21 cellular contexts compared by ENCODE assay signal in the genomic region with DNA sequence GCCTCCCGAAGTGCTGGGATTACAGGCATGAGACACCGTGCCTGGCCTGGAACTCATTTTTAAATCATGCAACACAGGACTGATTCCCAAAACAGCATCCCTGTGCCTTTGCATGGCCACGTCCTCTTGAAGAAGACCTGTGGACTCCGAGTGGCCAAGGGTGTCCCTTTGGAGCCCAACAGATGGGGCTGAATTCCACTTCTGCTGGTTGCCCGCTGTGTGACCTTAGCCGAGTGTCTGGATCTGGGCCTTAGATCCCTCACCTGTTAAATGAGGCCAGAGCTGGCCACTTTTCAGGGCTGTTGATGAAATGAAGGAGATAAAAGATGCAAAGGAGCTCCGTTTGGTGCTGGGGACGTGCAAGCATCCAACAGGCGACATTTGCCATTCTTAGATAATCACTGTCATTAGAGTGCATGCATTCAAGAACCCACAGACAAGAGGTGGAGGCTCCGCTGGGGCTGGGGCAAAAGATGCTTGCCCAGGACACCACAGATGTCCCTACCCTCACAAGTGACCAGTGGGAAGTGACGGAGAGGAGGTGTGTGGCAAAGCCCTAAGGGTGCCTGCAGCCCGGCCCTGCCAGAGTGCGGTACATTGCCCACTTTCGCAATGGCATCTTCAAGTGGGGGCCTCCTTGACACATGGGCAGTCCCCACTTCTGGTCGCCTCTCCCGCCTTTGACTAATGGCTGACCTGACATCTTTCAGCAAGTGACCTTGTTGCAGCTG.
"Had no signal": no experiment of that assay in that cellular context is flagged by ENCODE, and none has a peak within 500 bp of the region (broad histone marks: within the 10 kb centered on the region; RNA-seq: fewer than 3 reads in every experiment).

No MANE protein-coding gene starts in this region.

- H3K9me3 ChIP-seq: adrenal gland, body of pancreas, psoas muscle, testis, uterus had no signal

- H2AFZ ChIP-seq: hepatocyte had no signal

- H3K4me2 ChIP-seq: hepatocyte had no signal

- DNase-seq: activated CD4-positive, alpha-beta T cell treated with anti-CD3 and anti-CD28 coated beads for 1 hour; activated CD8-positive, alpha-beta T cell treated with anti-CD3 and anti-CD28 coated beads for 36 hours; activated naive CD4-positive, alpha-beta T cell treated with anti-CD3 and anti-CD28 coated beads, Interleukin-2, amount 50 U/mL, for 16 hours; activated T-cell treated with anti-CD3 and anti-CD28 coated beads for 4 hours; body of pancreas; cerebellar nuclear complex; dermis blood vessel endothelial cell; endodermal cell; erythroblast; naive thymus-derived CD4-positive, alpha-beta T cell; occipital lobe; psoas muscle; stimulated activated CD4-positive, alpha-beta T cell treated with anti-CD3 and anti-CD28 coated beads, Interleukin-4, amount 100 ng/mL, for 4 hours; stimulated activated naive CD8-positive, alpha-beta T cell treated with anti-CD3 and anti-CD28 coated beads, Interleukin-15, amount 100 ng/mL, for 72 hours; T-helper 9 cell; testis; uterus had no signal

- ATAC-seq: activated CD8-positive, alpha-beta T cell treated with anti-CD3 and anti-CD28 coated beads for 36 hours; activated T-helper 17 cell treated with anti-CD3 and anti-CD28 coated beads, Interleukin-2, amount 50 U/mL, for 72 hours; body of pancreas; naive thymus-derived CD4-positive, alpha-beta T cell; psoas muscle; stimulated activated naive CD8-positive, alpha-beta T cell treated with anti-CD3 and anti-CD28 coated beads, Interleukin-15, amount 100 ng/mL, for 72 hours had no signal

- H3K4me3 ChIP-seq: adrenal gland, body of pancreas, hepatocyte, lung, psoas muscle, testis, uterus had no signal

- H3K4me1 ChIP-seq: adrenal gland, body of pancreas had no signal

- H3K36me3 ChIP-seq: adrenal gland, uterus had no signal

- H3K27ac ChIP-seq: body of pancreas, psoas muscle had no signal

- H3K27me3 ChIP-seq: adrenal gland, body of pancreas, hepatocyte, testis, uterus had no signal
